ENCODE assay signal across 8 cellular contexts in the genomic region with DNA sequence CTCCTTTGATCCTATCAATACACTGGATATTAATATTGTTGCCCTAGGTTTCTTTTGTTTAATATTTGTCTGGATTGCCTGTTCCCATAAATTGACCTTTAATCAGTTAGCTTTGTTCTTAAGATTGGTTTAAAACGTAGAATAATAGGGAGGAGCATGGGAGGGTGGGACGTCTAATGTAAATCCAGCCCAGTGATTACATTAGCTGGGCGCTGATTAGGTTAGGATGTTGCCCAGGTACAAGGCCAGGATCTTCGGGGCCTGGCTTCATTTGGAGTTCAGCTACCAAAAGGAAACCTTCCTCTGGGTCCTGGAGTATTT. TPM values are rescaled to one million over a fixed set of nuclear protein-coding genes. Genes with fewer than 3 reads are reported as not detected.
DNase-seq lines count a peak whose midpoint lies in the region; ATAC-seq, FAIRE-seq and TF ChIP-seq lines count a peak whose summit lies in the region.

A gene with protein sequence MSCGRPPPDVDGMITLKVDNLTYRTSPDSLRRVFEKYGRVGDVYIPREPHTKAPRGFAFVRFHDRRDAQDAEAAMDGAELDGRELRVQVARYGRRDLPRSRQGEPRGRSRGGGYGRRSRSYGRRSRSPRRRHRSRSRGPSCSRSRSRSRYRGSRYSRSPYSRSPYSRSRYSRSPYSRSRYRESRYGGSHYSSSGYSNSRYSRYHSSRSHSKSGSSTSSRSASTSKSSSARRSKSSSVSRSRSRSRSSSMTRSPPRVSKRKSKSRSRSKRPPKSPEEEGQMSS (plus strand): TSS at position 199 of the 321 bp plus-strand sequence. CDS start 308 bp downstream, outside the sequence.

- H3K4me1 Mint-ChIP-seq in T-helper 17 cell = peaks cover 21% of the 10 kb centered on the region

- TF ChIP-seq CTCF in foreskin keratinocyte (conservative IDR thresholded peaks at IDR 0.05) = no peak
- TF ChIP-seq CTCF in pancreas (IDR thresholded peaks at IDR 0.05) = no peak

- H3K27me3 ChIP-seq in BLaER1 (no peaks in the 10 kb centered on the region), foreskin keratinocyte (peaks cover 8% of the 10 kb centered on the region), pancreas (no peaks in the 10 kb centered on the region)

- peak within 1 kb of the TSS; percentile 99 for H3K4me3 Mint-ChIP-seq in T-helper 17 cell

- H3K36me3 ChIP-seq in BLaER1 = no peaks in the 10 kb centered on the region
- no peaks in the 10 kb centered on the region for H3K36me3 ChIP-seq in pancreas

- H3K9me3 ChIP-seq in BLaER1 = no peaks in the 10 kb centered on the region
- no peaks in the 10 kb centered on the region for H3K9me3 ChIP-seq in T-helper 17 cell (ENCODE audit: control insufficient read depth, low read length, poor library complexity, severe bottlenecking)
- no peaks in the 10 kb centered on the region for H3K9me3 ChIP-seq in pancreas

- peaks cover 8% of the 10 kb centered on the region for H3K27me3 Mint-ChIP-seq in T-helper 17 cell

- peak within 1 kb of the TSS; percentile 98 for H3K9ac ChIP-seq in BLaER1

- H3K27ac ChIP-seq in BLaER1 (peak within 1 kb of the TSS; percentile 99), foreskin keratinocyte (peak within 1 kb of the TSS; percentile 76), pancreas (peak within 1 kb of the TSS; percentile 96 to 98 (median 98))

- ATAC-seq in GM19351 (IDR thresholded peaks at IDR 0.05; ENCODE audit: unreplicated experiment) = peak; percentile 44
- ATAC-seq in HG03432 (IDR thresholded peaks at IDR 0.05; ENCODE audit: unreplicated experiment) = peak; percentile 54
- peak; percentile 22 for ATAC-seq in T-helper 17 cell
- peak; percentile 28 for ATAC-seq in foreskin keratinocyte
- ATAC-seq in pancreas = peak in 2 of 4 donors; percentile 63 to 67

- DNase-seq in T-helper 17 cell = no peak
- DNase-seq in foreskin keratinocyte = peak in 1 of 2 donors; percentile 70
- DNase-seq in pancreas = no peak
- no peak for DNase-seq in HPDE6-E6E7 (ENCODE audit: extremely low spot score)
- no peak for DNase-seq in NCI-H2029 treated with DMSO at 0.1 percent for 48 hours (lab: John Stamatoyannopoulos, UW)

- peak within 1 kb of the TSS; percentile 98 for H3K27ac Mint-ChIP-seq in T-helper 17 cell

- H3K4me1 ChIP-seq in BLaER1 = peaks cover 27% of the 10 kb centered on the region
- H3K4me1 ChIP-seq in foreskin keratinocyte = peaks cover 23% of the 10 kb centered on the region
- peaks cover 10 to 19% (median 18%) of the 10 kb centered on the region in 3 donors for H3K4me1 ChIP-seq in pancreas

- WGBS in pancreas, 2 donors = 0 to 1% methylated on average over 4 of the region's 4 CpGs

- peak within 1 kb of the TSS; percentile 81 for H3K4me2 ChIP-seq in BLaER1

- no peak for FAIRE-seq in pancreas (lab: Jason Lieb, UNC)

- H4K20me1 ChIP-seq in BLaER1 = peaks cover 21% of the 10 kb centered on the region

- H3K36me3 Mint-ChIP-seq in T-helper 17 cell (ENCODE audit: low read depth) = peaks cover 5% of the 10 kb centered on the region

- H3K4me3 ChIP-seq in BLaER1 (peak within 1 kb of the TSS; percentile 96), pancreas (peak within 1 kb of the TSS; percentile 49 to 80 (median 72))

- intact Hi-C loops in pancreas (cut with DNase I) = no loop called here

RNA-seq across cellular contexts. Expression of the gene that starts here (rescaled TPM):
- total RNA-seq in T-helper 17 cell (10 to 100 TPM; 59.1 to 76.5 TPM), foreskin keratinocyte (29.5 and 34.2 TPM in 2 replicates), pancreas (10 to 100 TPM; 17.3 to 30.3 (median 25.0) TPM)
- polyA plus RNA-seq in foreskin keratinocyte (28.5 and 29.7 TPM in 2 replicates), pancreas (10 to 100 TPM; 28.5 to 35.9 TPM)
